19 cellular contexts compared by ENCODE assay signal in the genomic region with DNA sequence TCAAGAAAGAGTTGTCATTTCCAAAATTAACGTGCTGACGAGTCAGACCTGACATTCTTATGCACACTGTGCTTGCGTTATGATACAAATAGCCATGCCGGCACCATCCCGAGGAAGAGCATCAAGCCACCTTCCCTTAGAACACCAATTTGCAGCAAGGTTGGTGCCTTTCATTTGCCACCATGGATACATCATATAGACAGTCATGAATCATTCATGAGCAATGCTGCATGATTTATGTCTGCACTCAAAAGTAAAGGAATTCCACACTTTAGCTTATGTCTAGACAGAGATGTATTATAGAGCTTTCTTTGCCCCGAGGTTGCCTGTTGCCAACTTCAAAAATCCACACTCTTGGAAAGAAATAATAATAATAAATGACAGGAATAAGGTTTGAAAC.
DNase-seq lines count a peak whose midpoint lies in the region; ATAC-seq, FAIRE-seq and TF ChIP-seq lines count a peak whose summit lies in the region.
"Had no signal": no experiment of that assay in that cellular context is flagged by ENCODE, and none has a peak within 500 bp of the region (broad histone marks: within the 10 kb centered on the region; RNA-seq: fewer than 3 reads in every experiment).

No MANE protein-coding gene starts in this region.

- no peaks in the 10 kb centered on the region for H3K36me3 ChIP-seq in ectodermal cell (ENCODE audit: control insufficient read depth, insufficient read depth, low read length)

- in situ Hi-C loops in GM13977 (cut with MboI; ENCODE audit: low pct_unique_long_range_greater_than_20kb, low sequenced_read_pairs, unreplicated experiment): no loop called here

- intact Hi-C loops in activated T-helper 1 cell treated with anti-CD3 and anti-CD28 coated beads, Interleukin-12 subunit alpha, Interleukin-12 subunit beta, Interleukin-2, Interleukin-4 antibody, amounts not matched to agents 30 ng/mL and 10 ng/mL and 1 ng/mL, durations not matched to agents 14 hours and 24 hours and 36 hours (cut with micrococcal nuclease): no loop called here

- no peak for ATAC-seq in HG03565 (IDR thresholded peaks at IDR 0.05; ENCODE audit: unreplicated experiment)
- ATAC-seq: GM12878 had no signal

- H3K4me3 Mint-ChIP-seq in mesothelial cell of epicardium: no peak overlapping the region
- H3K4me3 Mint-ChIP-seq in activated T-helper 1 cell treated with anti-CD3 and anti-CD28 coated beads, Interleukin-12 subunit alpha, Interleukin-12 subunit beta, Interleukin-2, Interleukin-4 antibody, amounts not matched to agents 30 ng/mL and 10 ng/mL and 1 ng/mL, durations not matched to agents 14 hours and 24 hours and 36 hours: no peak overlapping the region

- H3K4me1 ChIP-seq in ectodermal cell (ENCODE audit: control insufficient read depth, insufficient read depth, low read length): peaks cover 22% of the 10 kb centered on the region

- H3K36me3 Mint-ChIP-seq in mesothelial cell of epicardium: no peaks in the 10 kb centered on the region
- no peaks in the 10 kb centered on the region for H3K36me3 Mint-ChIP-seq in activated T-helper 1 cell treated with anti-CD3 and anti-CD28 coated beads, Interleukin-12 subunit alpha, Interleukin-12 subunit beta, Interleukin-2, Interleukin-4 antibody, amounts not matched to agents 30 ng/mL and 10 ng/mL and 1 ng/mL, durations not matched to agents 14 hours and 24 hours and 36 hours (ENCODE audit: low read depth)

- H3K27me3 Mint-ChIP-seq in mesothelial cell of epicardium (ENCODE audit: low read depth): no peaks in the 10 kb centered on the region
- H3K27me3 Mint-ChIP-seq in activated T-helper 1 cell treated with anti-CD3 and anti-CD28 coated beads, Interleukin-12 subunit alpha, Interleukin-12 subunit beta, Interleukin-2, Interleukin-4 antibody, amounts not matched to agents 30 ng/mL and 10 ng/mL and 1 ng/mL, durations not matched to agents 14 hours and 24 hours and 36 hours (ENCODE audit: insufficient read depth): no peaks in the 10 kb centered on the region

- H3K4me3 ChIP-seq in ectodermal cell (ENCODE audit: insufficient read depth, low read depth, low read length): no peak overlapping the region
- H3K4me3 ChIP-seq: GM12878 had no signal

- H3K9me3 ChIP-seq in ectodermal cell (ENCODE audit: control insufficient read depth, low read length): no peaks in the 10 kb centered on the region

- H3K27ac ChIP-seq in ectodermal cell (ENCODE audit: insufficient read depth, low read depth, low read length, poor library complexity, severe bottlenecking): peak overlapping the region; percentile 77
- H3K27ac ChIP-seq: C4-2B had no signal

- peaks cover 15% of the 10 kb centered on the region for H3K4me1 Mint-ChIP-seq in mesothelial cell of epicardium
- no peaks in the 10 kb centered on the region for H3K4me1 Mint-ChIP-seq in activated T-helper 1 cell treated with anti-CD3 and anti-CD28 coated beads, Interleukin-12 subunit alpha, Interleukin-12 subunit beta, Interleukin-2, Interleukin-4 antibody, amounts not matched to agents 30 ng/mL and 10 ng/mL and 1 ng/mL, durations not matched to agents 14 hours and 24 hours and 36 hours (ENCODE audit: low read depth)

- H3K27ac Mint-ChIP-seq in mesothelial cell of epicardium: peak overlapping the region; percentile 83
- H3K27ac Mint-ChIP-seq in activated T-helper 1 cell treated with anti-CD3 and anti-CD28 coated beads, Interleukin-12 subunit alpha, Interleukin-12 subunit beta, Interleukin-2, Interleukin-4 antibody, amounts not matched to agents 30 ng/mL and 10 ng/mL and 1 ng/mL, durations not matched to agents 14 hours and 24 hours and 36 hours: no peak overlapping the region

- no peak for TF ChIP-seq CTCF in mesothelial cell of epicardium (IDR thresholded peaks at IDR 0.05; ENCODE audit: unreplicated experiment)
- TF ChIP-seq CTCF in GM13977 (IDR thresholded peaks at IDR 0.05; ENCODE audit: extremely low read depth, insufficient read depth, missing control alignments): no peak

- DNase-seq in EL (peak; percentile 24), RCC 7860 (ENCODE audit: low spot score) (peak; percentile 9), mesothelial cell of epicardium (ENCODE audit: low spot score in 2 of 2, unreplicated experiment in 2 of 2) (no peak), GM13977 (ENCODE audit: low spot score) (no peak), ecto neural progenitor cell (ENCODE audit: low spot score) (no peak)
- DNase-seq in activated T-helper 1 cell treated with anti-CD3 and anti-CD28 coated beads, Interleukin-12 subunit alpha, Interleukin-12 subunit beta, Interleukin-2, Interleukin-4 antibody, amounts not matched to agents 30 ng/mL and 10 ng/mL and 1 ng/mL, durations not matched to agents 14 hours and 24 hours and 36 hours (ENCODE audit: low spot score): no peak
- DNase-seq: COR-L47, DMS53, Karpas-422, NCI-H1930, NCI-H2171, NCI-H446 treated with DMSO at 0.1 percent for 48 hours, NCI-H748 treated with DMSO at 0.1 percent for 48 hours, SHP77 treated with DMSO at 0.1 percent for 48 hours had no signal

- no peaks in the 10 kb centered on the region for H3K27me3 ChIP-seq in ectodermal cell (ENCODE audit: control insufficient read depth, insufficient read depth, low read length, poor library complexity, severe bottlenecking)

- H3K9me3 Mint-ChIP-seq in mesothelial cell of epicardium: no peaks in the 10 kb centered on the region
- H3K9me3 Mint-ChIP-seq in activated T-helper 1 cell treated with anti-CD3 and anti-CD28 coated beads, Interleukin-12 subunit alpha, Interleukin-12 subunit beta, Interleukin-2, Interleukin-4 antibody, amounts not matched to agents 30 ng/mL and 10 ng/mL and 1 ng/mL, durations not matched to agents 14 hours and 24 hours and 36 hours: no peaks in the 10 kb centered on the region

- WGBS in ectodermal cell, 2 experiments: 93 to 95% methylated on average over 5 of the region's 6 CpGs

- no peak for FAIRE-seq in RCC 7860 (lab: Jason Lieb, UNC)
- FAIRE-seq: A204.1, GM12878 had no signal

Comparison
In these comparisons a context has a peak if more than half of its experiments do, and no peak if none do; other contexts are left out.
1. DNase-seq: peak in EL (single experiment) and RCC 7860 (single experiment); none in mesothelial cell of epicardium (0 of 2), activated T-helper 1 cell treated with anti-CD3 and anti-CD28 coated beads, Interleukin-12 subunit alpha, Interleukin-12 subunit beta, Interleukin-2, Interleukin-4 antibody, amounts not matched to agents 30 ng/mL and 10 ng/mL and 1 ng/mL, durations not matched to agents 14 hours and 24 hours and 36 hours (single experiment), GM13977 (single experiment) and ecto neural progenitor cell (single experiment).